8 cellular contexts compared by ENCODE assay signal in genomic region chr21:41361053-41361785, GRCh38. TPM values are rescaled to one million over a fixed set of nuclear protein-coding genes. Genes with fewer than 3 reads are reported as not detected.
DNase-seq lines count a peak whose midpoint lies in the region; TF ChIP-seq lines count a peak whose summit lies in the region.

No MANE protein-coding gene starts in this region.

- H3K9me3 ChIP-seq in esophagus muscularis mucosa: no peaks in the 10 kb centered on the region
- no peaks in the 10 kb centered on the region for H3K9me3 ChIP-seq in A673 (ENCODE audit: low read depth, low read length, poor library complexity, severe bottlenecking)

- TF ChIP-seq POLR2A in esophagus muscularis mucosa (IDR thresholded peaks at IDR 0.05; ENCODE audit: low read depth): no peak

- no peak for TF ChIP-seq EP300 in esophagus muscularis mucosa (IDR thresholded peaks at IDR 0.05)

- TF ChIP-seq CTCF in GM12864 (IDR thresholded peaks at IDR 0.05; ENCODE audit: low read depth, low read length, missing control alignments): no peak
- TF ChIP-seq CTCF in esophagus muscularis mucosa (IDR thresholded peaks at IDR 0.05): no peak
- TF ChIP-seq CTCF in A673 (conservative IDR thresholded peaks at IDR 0.05; ENCODE audit: low read depth, low read length): no peak

- no peaks in the 10 kb centered on the region for H3K27me3 Mint-ChIP-seq in IgD-negative memory B cell

- H3K27ac ChIP-seq in esophagus muscularis mucosa (replicated peaks in 1 of 4) (peak overlapping the region; percentile 74 to 86 (median 80)), rectal smooth muscle tissue (ENCODE audit: low read depth, low read length) (peak overlapping the region; percentile 41), A673 (ENCODE audit: low read depth, low read length, poor library complexity, severe bottlenecking) (no peak overlapping the region)

- DNase-seq in GM12864 (ENCODE audit: low read depth) (no peak), esophagus muscularis mucosa (ENCODE audit: extremely low spot score) (no peak), NCI-H1417 (lab: John Stamatoyannopoulos, UW) (no peak), NCI-H2196 treated with DMSO at 0.1 percent for 48 hours (lab: John Stamatoyannopoulos, UW; ENCODE audit: unreplicated experiment) (no peak), A673 (ENCODE audit: low spot score) (no peak)
- DNase-seq in stimulated activated CD4-positive, alpha-beta T cell treated with anti-CD3 and anti-CD28 coated beads, Interleukin-2, amount 100 ng/mL, for 48 hours: no peak

- H3K36me3 Mint-ChIP-seq in IgD-negative memory B cell: peaks cover 7% of the 10 kb centered on the region

- peaks cover 0 to 4% (median 1%) of the 10 kb centered on the region in 4 donors for H3K27me3 ChIP-seq in esophagus muscularis mucosa
- no peaks in the 10 kb centered on the region for H3K27me3 ChIP-seq in rectal smooth muscle tissue (ENCODE audit: control insufficient read depth, insufficient read depth, low read length)
- H3K27me3 ChIP-seq in A673 (replicated peaks; ENCODE audit: insufficient read depth, low read depth, low read length, poor library complexity): peaks cover 10% of the 10 kb centered on the region

- intact Hi-C loops in esophagus muscularis mucosa (cut with DNase I) (no loop called here), A673 (cut with micrococcal nuclease; ENCODE audit: unreplicated experiment) (no loop called here)

- H3K36me3 ChIP-seq in esophagus muscularis mucosa (no peaks in the 10 kb centered on the region), rectal smooth muscle tissue (ENCODE audit: control insufficient read depth, insufficient read depth, low read length) (no peaks in the 10 kb centered on the region), A673 (ENCODE audit: insufficient read depth, low read length, poor library complexity, severe bottlenecking) (no peaks in the 10 kb centered on the region)

- peaks cover 15 to 41% (median 29%) of the 10 kb centered on the region in 3 donors for H3K4me1 Mint-ChIP-seq in IgD-negative memory B cell

- H3K4me3 Mint-ChIP-seq in IgD-negative memory B cell: peak overlapping the region; percentile 91 to 99 (median 94)

- H3K9me3 Mint-ChIP-seq in IgD-negative memory B cell: no peaks in the 10 kb centered on the region

- H3K4me1 ChIP-seq in esophagus muscularis mucosa (peaks cover 6 to 37% (median 31%) of the 10 kb centered on the region in 4 donors), rectal smooth muscle tissue (ENCODE audit: control insufficient read depth, insufficient read depth, low read length) (no peaks in the 10 kb centered on the region), A673 (ENCODE audit: insufficient read depth, low read length, poor library complexity, severe bottlenecking) (no peaks in the 10 kb centered on the region)

- WGBS in esophagus muscularis mucosa: 90% methylated on average over 16 of the region's 16 CpGs

- CTCF ChIA-PET in A673 (lab: Charles Lee): no interaction called here

- BruUV-seq in A673 (replicated peaks; lab: Mats Ljungman, UMichigan): no TSS peak

- POLR2A ChIA-PET in A673 (lab: Charles Lee; ENCODE audit: low non-redundant PET): no interaction called here

- H3K27ac Mint-ChIP-seq in IgD-negative memory B cell: peak overlapping the region; percentile 96 to 99 (median 98)

- H3K4me3 ChIP-seq in GM12864 (ENCODE audit: low read depth, low read length) (peak overlapping the region; percentile 45; the same call in 1 of the 2 replicates), esophagus muscularis mucosa (peak overlapping the region; percentile 39 to 57 (median 48)), rectal smooth muscle tissue (ENCODE audit: low read length) (peak overlapping the region; percentile 58), A673 (ENCODE audit: low read depth, low read length, poor library complexity, severe bottlenecking) (no peak overlapping the region)

- H3K9ac ChIP-seq in rectal smooth muscle tissue (ENCODE audit: low read length): no peak overlapping the region

RNA-seq across cellular contexts. Expression of gene MX2, which starts 0.6 kb away (rescaled TPM):
- 36.6 TPM for polyA plus RNA-seq in IgD-negative memory B cell
- total RNA-seq in esophagus muscularis mucosa (10 to 100 TPM in 1 of 4 donors, 1 to 10 TPM in 3; 5.4 to 19.7 (median 7.0) TPM), A673 (2021) (not detected in 2 replicates)

RNA-seq across cellular contexts. Expression of gene FAM3B, which starts 44.6 kb away (rescaled TPM):
- polyA plus RNA-seq in IgD-negative memory B cell: not detected
- total RNA-seq in esophagus muscularis mucosa (under 1 TPM in 1 of 4 donors, not detected in 3; 0.45 TPM), A673 (2021) (not detected in 2 replicates)
